Comparison of ENCODE assay signal across 8 cellular contexts in the genomic region with DNA sequence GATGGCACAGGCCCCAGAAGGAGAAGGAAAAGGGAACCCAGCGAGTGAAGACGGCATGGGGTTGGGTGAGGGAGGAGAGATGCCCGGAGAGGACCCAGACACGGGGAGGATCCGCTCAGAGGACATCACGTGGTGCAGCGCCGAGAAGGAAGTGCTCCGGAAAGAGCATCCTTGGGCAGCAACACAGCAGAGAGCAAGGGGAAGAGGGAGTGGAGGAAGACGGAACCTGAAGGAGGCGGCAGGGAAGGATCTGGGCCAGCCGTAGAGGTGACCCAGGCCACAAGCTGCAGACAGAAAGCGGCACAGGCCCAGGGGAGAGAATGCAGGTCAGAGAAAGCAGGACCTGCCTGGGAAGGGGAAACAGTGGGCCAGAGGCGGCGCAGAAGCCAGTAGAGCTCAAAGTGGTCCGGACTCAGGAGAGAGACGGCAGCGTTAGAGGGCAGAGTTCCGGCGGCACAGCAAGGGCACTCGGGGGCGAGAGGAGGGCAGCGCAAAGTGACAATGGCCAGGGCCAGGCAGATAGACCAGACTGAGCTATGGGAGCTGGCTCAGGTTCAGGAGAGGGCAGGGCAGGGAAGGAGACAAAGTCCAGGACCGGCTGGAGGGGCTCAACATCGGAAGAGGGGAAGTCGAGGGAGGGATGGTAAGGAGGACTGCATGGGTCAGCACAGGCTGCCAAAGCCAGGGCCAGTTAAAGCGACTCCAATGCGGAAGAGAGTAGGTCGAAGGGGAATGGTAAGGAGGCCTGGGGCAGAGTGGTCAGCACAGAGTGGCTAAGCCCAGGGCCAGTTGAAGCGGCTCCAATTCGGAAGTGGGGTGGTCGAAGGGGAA. TPM values are rescaled to one million over a fixed set of nuclear protein-coding genes. Genes with fewer than 3 reads are reported as not detected.
DNase-seq lines count a peak whose midpoint lies in the region; ATAC-seq and TF ChIP-seq lines count a peak whose summit lies in the region.

No MANE protein-coding gene starts in this region.

- H3K9me3 ChIP-seq in neutrophil, result no peaks in the 10 kb centered on the region

- TF ChIP-seq CTCF in neutrophil (IDR thresholded peaks at IDR 0.05) (no peak), type B pancreatic cell (conservative IDR thresholded peaks at IDR 0.05) (no peak)

- peak overlapping the region; percentile 98 for H3K4me3 Mint-ChIP-seq in type B pancreatic cell

- peaks cover 21% of the 10 kb centered on the region for H3K36me3 ChIP-seq in neutrophil

- peak overlapping the region; percentile 82 for H3K4me3 ChIP-seq in neutrophil (ENCODE audit: low read depth in 1 of 2, low read length in 1 of 2)

- peaks cover 28% of the 10 kb centered on the region for H3K4me1 Mint-ChIP-seq in type B pancreatic cell (ENCODE audit: unreplicated experiment)

- H3K27me3 Mint-ChIP-seq in type B pancreatic cell, result peaks cover 11% of the 10 kb centered on the region

- H3K27ac Mint-ChIP-seq in activated naive CD4-positive, alpha-beta T cell treated with anti-CD3 and anti-CD28 coated beads, Interleukin-2, amount 50 U/mL, for 72 hours, result peak overlapping the region; percentile 92
- peak overlapping the region; percentile 97 for H3K27ac Mint-ChIP-seq in type B pancreatic cell

- H3K27me3 ChIP-seq in neutrophil, result no peaks in the 10 kb centered on the region

- peak; percentile 9 for ATAC-seq in GM21381 (IDR thresholded peaks at IDR 0.05; ENCODE audit: unreplicated experiment)
- peak; percentile 45 to 63 for ATAC-seq in activated naive CD4-positive, alpha-beta T cell treated with anti-CD3 and anti-CD28 coated beads, Interleukin-2, amount 50 U/mL, for 72 hours
- no peak for ATAC-seq in GM21737 (IDR thresholded peaks at IDR 0.05; ENCODE audit: unreplicated experiment)

- H3K9me3 Mint-ChIP-seq in activated naive CD4-positive, alpha-beta T cell treated with anti-CD3 and anti-CD28 coated beads, Interleukin-2, amount 50 U/mL, for 72 hours, result no peaks in the 10 kb centered on the region
- H3K9me3 Mint-ChIP-seq in type B pancreatic cell, result no peaks in the 10 kb centered on the region

- peak overlapping the region; percentile 88 for H3K27ac ChIP-seq in neutrophil

- peaks cover 39 to 46% of the 10 kb centered on the region in 2 experiments for H3K4me1 ChIP-seq in neutrophil (ENCODE audit: control insufficient read depth in 1 of 2, insufficient read depth in 1 of 2, low read depth in 1 of 2, low read length in 1 of 2)

- H3K36me3 Mint-ChIP-seq in activated naive CD4-positive, alpha-beta T cell treated with anti-CD3 and anti-CD28 coated beads, Interleukin-2, amount 50 U/mL, for 72 hours, result peaks cover 25% of the 10 kb centered on the region in 2 donors
- H3K36me3 Mint-ChIP-seq in type B pancreatic cell, result no peaks in the 10 kb centered on the region

- DNase-seq in Ammon's horn (ENCODE audit: low spot score) (peak; percentile 88), RPMI7951 (ENCODE audit: low read depth) (peak; percentile 64), glomerular visceral epithelial cell (ENCODE audit: extremely low spot score) (peak; percentile 60), type B pancreatic cell (ENCODE audit: extremely low spot score, unreplicated experiment) (no peak)
- peak in 1 of 2 donors; percentile 53 for DNase-seq in activated naive CD4-positive, alpha-beta T cell treated with anti-CD3 and anti-CD28 coated beads, Interleukin-2, amount 50 U/mL, for 72 hours (ENCODE audit: low spot score in 2 of 2)

RNA-seq across cellular contexts. Expression of a gene that starts 1.0 kb away (rescaled TPM):
- total RNA-seq in RPMI7951 (2014; rRNA removed; shearing (Covaris generic)), result 22.3 and 31.0 TPM in 2 replicates
- 10 to 100 TPM; 52.7 to 76.5 TPM for total RNA-seq in activated naive CD4-positive, alpha-beta T cell treated with anti-CD3 and anti-CD28 coated beads, Interleukin-2, amount 50 U/mL, for 72 hours
- 102 and 113 TPM in 2 replicates for total RNA-seq in type B pancreatic cell (ENCODE audit: low replicate concordance)

RNA-seq across cellular contexts. Expression of a gene that starts 32.6 kb away (rescaled TPM):
- total RNA-seq in RPMI7951 (2014; rRNA removed; shearing (Covaris generic)), result 32.5 and 42.4 TPM in 2 replicates
- 1 to 10 TPM in 1 of 2 donors, not detected in 1; 1.3 TPM for total RNA-seq in activated naive CD4-positive, alpha-beta T cell treated with anti-CD3 and anti-CD28 coated beads, Interleukin-2, amount 50 U/mL, for 72 hours
- 27.6 and 83.1 TPM in 2 replicates for total RNA-seq in type B pancreatic cell (ENCODE audit: low replicate concordance)

RNA-seq across cellular contexts. Expression of a gene that starts 40.8 kb away (rescaled TPM):
- total RNA-seq in RPMI7951 (2014; rRNA removed; shearing (Covaris generic)), result 8.5 and 12.3 TPM in 2 replicates
- total RNA-seq in activated naive CD4-positive, alpha-beta T cell treated with anti-CD3 and anti-CD28 coated beads, Interleukin-2, amount 50 U/mL, for 72 hours, result 1 to 10 TPM; 1.2 to 2.6 TPM
- 54.0 and 116 TPM in 2 replicates for total RNA-seq in type B pancreatic cell (ENCODE audit: low replicate concordance)

RNA-seq across cellular contexts. Expression of a gene that starts 41.1 kb away (rescaled TPM):
- total RNA-seq in RPMI7951 (2014; rRNA removed; shearing (Covaris generic)), result 0.48 and 0.78 TPM in 2 replicates
- not detected for total RNA-seq in activated naive CD4-positive, alpha-beta T cell treated with anti-CD3 and anti-CD28 coated beads, Interleukin-2, amount 50 U/mL, for 72 hours
- total RNA-seq in type B pancreatic cell (ENCODE audit: low replicate concordance), result 2.1 and 4.3 TPM in 2 replicates

RNA-seq across cellular contexts. Expression of a gene that starts 50.0 kb away (rescaled TPM):
- total RNA-seq in RPMI7951 (2014; rRNA removed; shearing (Covaris generic)), result 1.4 and 1.6 TPM in 2 replicates
- under 1 TPM; 0.55 to 0.95 TPM for total RNA-seq in activated naive CD4-positive, alpha-beta T cell treated with anti-CD3 and anti-CD28 coated beads, Interleukin-2, amount 50 U/mL, for 72 hours
- 5.9 and 12.2 TPM in 2 replicates for total RNA-seq in type B pancreatic cell (ENCODE audit: low replicate concordance)

Comparison
In these comparisons a context has a peak if more than half of its experiments do, and no peak if none do; other contexts are left out.
1. RNA of a gene that starts 32.6 kb away (total RNA-seq): 32.5 to 42.4 TPM in RPMI7951 and 27.6 to 83.1 TPM in type B pancreatic cell; 1.3 TPM in activated naive CD4-positive, alpha-beta T cell treated with anti-CD3 and anti-CD28 coated beads, Interleukin-2, amount 50 U/mL, for 72 hours; every median in the first group is over 10 times any median in the second.